ENCODE assay signal across 8 cellular contexts in genomic region chr6:63572733-63573139, GRCh38. TPM values are rescaled to one million over a fixed set of nuclear protein-coding genes. Genes with fewer than 3 reads are reported as not detected.
DNase-seq lines count a peak whose midpoint lies in the region; FAIRE-seq and TF ChIP-seq lines count a peak whose summit lies in the region.

No MANE protein-coding gene starts in this region.

- H3K4me1 Mint-ChIP-seq in type B pancreatic cell (ENCODE audit: unreplicated experiment): peaks cover 24% of the 10 kb centered on the region

- FAIRE-seq in bronchial epithelial cell (lab: Jason Lieb, UNC): no peak

- H3K4me3 ChIP-seq in HL-60 (replicated peaks; ENCODE audit: insufficient read depth, low read length) (peak overlapping the region; percentile 72), bronchial epithelial cell (ENCODE audit: low read depth, low read length) (peak overlapping the region; percentile 95), lower leg skin (ENCODE audit: low read depth, poor library complexity, severe bottlenecking) (peak overlapping the region; percentile 99)

- no peak for TF ChIP-seq POLR2A in lower leg skin (IDR thresholded peaks at IDR 0.05)

- H3K27ac Mint-ChIP-seq in type B pancreatic cell: peak overlapping the region; percentile 98

- 0% methylated on average over 3 to 19 of the region's 51 CpGs for WGBS in lower leg skin, 2 donors

- no peaks in the 10 kb centered on the region for H3K27me3 ChIP-seq in HL-60 (ENCODE audit: insufficient read depth, poor library complexity, severe bottlenecking)
- no peaks in the 10 kb centered on the region for H3K27me3 ChIP-seq in bronchial epithelial cell (ENCODE audit: control insufficient read depth, insufficient read depth, low read length)

- peaks cover 22% of the 10 kb centered on the region for H3K36me3 Mint-ChIP-seq in type B pancreatic cell

- H3K27ac ChIP-seq in HL-60 (replicated peaks): peak overlapping the region; percentile 97

- intact Hi-C loops in lower leg skin (cut with DNase I; ENCODE audit: low total_unique reads): no loop called here

- TF ChIP-seq CTCF in HL-60 (IDR thresholded peaks at IDR 0.05; ENCODE audit: insufficient read depth, low read length): no peak
- no peak for TF ChIP-seq CTCF in bronchial epithelial cell (IDR thresholded peaks at IDR 0.05; ENCODE audit: insufficient read depth, low read length, severe bottlenecking)
- no peak for TF ChIP-seq CTCF in lower leg skin (IDR thresholded peaks at IDR 0.05)
- no peak for TF ChIP-seq CTCF in type B pancreatic cell (conservative IDR thresholded peaks at IDR 0.05)

- H3K4me3 Mint-ChIP-seq in type B pancreatic cell: peak overlapping the region; percentile 97

- H3K27me3 Mint-ChIP-seq in type B pancreatic cell: no peaks in the 10 kb centered on the region

- DNase-seq in activated T-cell treated with anti-CD3 and anti-CD28 coated beads for 48 hours (ENCODE audit: low read depth) (peak; percentile 29), HL-60 (ENCODE audit: low read depth in 1 of 2, low spot score in 1 of 2) (no peak), bronchial epithelial cell (ENCODE audit: low read depth) (no peak), lower leg skin (ENCODE audit: low spot score in 2 of 2) (no peak), type B pancreatic cell (ENCODE audit: extremely low spot score, unreplicated experiment) (peak; percentile 68), NCI-H510A (lab: John Stamatoyannopoulos, UW) (no peak), DMS153 (lab: John Stamatoyannopoulos, UW) (no peak)
- DNase-seq in activated T-cell treated with anti-CD3 and anti-CD28 coated beads, Interleukin-2, amount 50 U/mL, for 1 hour: no peak

- peaks cover 5% of the 10 kb centered on the region for H3K9me3 Mint-ChIP-seq in type B pancreatic cell

- H3K36me3 ChIP-seq in bronchial epithelial cell (ENCODE audit: control insufficient read depth, insufficient read depth, low read length): peaks cover 7% of the 10 kb centered on the region

RNA-seq across cellular contexts. Expression of gene PTP4A1, which starts 0.5 kb away (rescaled TPM):
- total RNA-seq in bronchial epithelial cell (181 and 234 TPM in 2 replicates), lower leg skin (10 to 100 TPM; 12.8 to 58.1 (median 26.5) TPM), type B pancreatic cell (ENCODE audit: low replicate concordance) (85.6 and 133 TPM in 2 replicates)

Comparison
In these comparisons a context has a peak if more than half of its experiments do, and no peak if none do; other contexts are left out.
1. DNase-seq: peak in activated T-cell treated with anti-CD3 and anti-CD28 coated beads for 48 hours (single experiment) and type B pancreatic cell (single experiment); none in activated T-cell treated with anti-CD3 and anti-CD28 coated beads, Interleukin-2, amount 50 U/mL, for 1 hour (single experiment), HL-60 (0 of 2), bronchial epithelial cell (single experiment), lower leg skin (0 of 2), NCI-H510A (single experiment) and DMS153 (single experiment).
2. Peak in every context shown above with its lines, with median percentiles within 50 percentile points of each other: H3K4me3 ChIP-seq.